Comparison of ENCODE assay signal across 32 cellular contexts in genomic region chr14:78586681-78587080, GRCh38.
"Had no signal": no experiment of that assay in that cellular context is flagged by ENCODE, and none has a peak within 500 bp of the region (broad histone marks: within the 10 kb centered on the region; RNA-seq: fewer than 3 reads in every experiment).

No MANE protein-coding gene starts in this region.

- H3K27me3 ChIP-seq: MG63, Peyer's patch, SJSA1 had no signal

- H3K4me1 ChIP-seq: Peyer's patch, SJSA1 had no signal

- FAIRE-seq: TTC549 had no signal

- H3K4me2 ChIP-seq: SK-N-SH had no signal

- H3K4me3 ChIP-seq: MG63, Peyer's patch, SJSA1 had no signal

- H3K36me3 ChIP-seq: MG63, Peyer's patch, SJSA1 had no signal

- H3K9me3 ChIP-seq: MG63, Peyer's patch, SJSA1, SK-N-SH had no signal

- DNase-seq: activated CD4-positive, alpha-beta memory T cell treated with anti-CD3 and anti-CD28 coated beads, Interleukin-2, amount 10 ng/mL, durations not matched to agents 7 days and 5 days; activated CD4-positive, alpha-beta T cell treated with anti-CD3 and anti-CD28 coated beads for 36 hours; activated CD8-positive, alpha-beta memory T cell treated with anti-CD3 and anti-CD28 coated beads for 24 hours; activated CD8-positive, alpha-beta memory T cell treated with anti-CD3 and anti-CD28 coated beads, Interleukin-2, amount 10 ng/mL, durations not matched to agents 7 days and 5 days; activated CD8-positive, alpha-beta memory T cell treated with anti-CD3 and anti-CD28 coated beads, Interleukin-2, amount 50 U/mL, for 48 hours; activated effector memory CD4-positive, alpha-beta T cell treated with Interleukin-2 at 50 U/mL for 16 hours; activated naive CD4-positive, alpha-beta T cell treated with anti-CD3 and anti-CD28 coated beads, Interleukin-2, amount 10 ng/mL, durations not matched to agents 7 days and 5 days; activated naive CD8-positive, alpha-beta T cell treated with anti-CD3 and anti-CD28 coated beads, Interleukin-2, amount 50 U/mL, for 24 hours; activated T-cell treated with anti-CD3 and anti-CD28 coated beads, Interleukin-2, amount 50 U/mL, for 48 hours; anterior cingulate cortex; caudate nucleus; cerebellar nuclear complex; Karpas-422; MG63; NCI-H1048; NCI-H1105 treated with DMSO at 0.1 percent for 48 hours; NCI-H1436; NCI-H1694; NCI-H1930; NCI-H2081 treated with DMSO at 0.1 percent for 48 hours; NCI-H2227 treated with DMSO at 0.1 percent for 48 hours; NCI-H446; NCI-H510A treated with DMSO at 0.1 percent for 48 hours; NCI-H526 treated with DMSO at 0.1 percent for 48 hours; NK-92 treated with Interleukin-12 subunit alpha and Interleukin-12 subunit beta, amount 100 ng/mL, for 24 hours; PC-3; Peyer's patch; RPMI8226; SHP77 treated with DMSO at 0.1 percent for 48 hours; SK-N-SH had no signal

- H3K9me2 ChIP-seq: SK-N-SH had no signal

- H3K27ac ChIP-seq: Peyer's patch, SJSA1 had no signal
